Comparison of ENCODE assay signal across 31 cellular contexts in the genomic region with DNA sequence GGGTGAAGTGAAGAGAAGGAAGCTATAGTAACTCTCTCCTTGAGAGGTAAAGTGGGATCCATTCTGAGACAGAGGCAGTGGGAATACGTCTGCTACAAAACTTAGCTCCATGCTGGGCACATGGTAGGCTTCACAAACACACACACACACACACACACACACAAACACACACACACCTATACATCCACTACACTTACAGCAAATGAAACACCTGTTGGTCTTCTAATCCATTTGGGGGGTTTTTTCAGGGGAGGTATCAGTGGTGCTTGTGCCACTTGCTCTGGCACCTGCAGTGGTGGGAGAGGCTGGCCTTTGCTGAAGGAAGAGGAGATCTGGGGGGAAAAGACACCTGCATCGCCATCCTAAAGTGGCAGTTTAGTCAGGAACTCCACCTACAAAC. TPM values are rescaled to one million over a fixed set of nuclear protein-coding genes. Genes with fewer than 3 reads are reported as not detected.
"Had no signal": no experiment of that assay in that cellular context is flagged by ENCODE, and none has a peak within 500 bp of the region (broad histone marks: within the 10 kb centered on the region; RNA-seq: fewer than 3 reads in every experiment).

No MANE protein-coding gene starts in this region.

- H3K27ac Mint-ChIP-seq: activated CD4-positive, alpha-beta T cell treated with anti-CD3 and anti-CD28 coated beads for 36 hours; IgD-negative memory B cell had no signal

- H3K9me3 Mint-ChIP-seq: activated T-cell treated with anti-CD3 and anti-CD28 coated beads, Interleukin-2, amount 50 U/mL, for 4 hours; IgD-negative memory B cell had no signal

- H3K27ac ChIP-seq: ascending aorta, body of pancreas, SJCRH30, VCaP had no signal

- DNase-seq: activated CD4-positive, alpha-beta T cell treated with anti-CD3 and anti-CD28 coated beads for 36 hours; activated CD4-positive, alpha-beta T cell treated with anti-CD3 and anti-CD28 coated beads, Interleukin-2, amount 50 U/mL, for 48 hours; activated CD4-positive, CD25-positive, alpha-beta regulatory T cell; activated effector memory CD4-positive, alpha-beta T cell treated with Interleukin-2 at 50 U/mL for 16 hours; activated naive CD4-positive, alpha-beta T cell treated with Interleukin-2 at 50 U/mL for 16 hours; activated T-cell treated with anti-CD3 and anti-CD28 coated beads, Interleukin-2, amount 50 U/mL, for 4 hours; amniotic stem cell; body of pancreas; central memory CD4-positive, alpha-beta T cell; cortex of kidney; KG1; MG63; MV-4-11; NCI-H1105; NCI-H1436; NCI-H1694 treated with DMSO at 0.1 percent for 48 hours; NCI-H2029 treated with DMSO at 0.1 percent for 48 hours; NCI-H345; NCI-H510A; NCI-H526 treated with DMSO at 0.1 percent for 48 hours; NCI-H82; SJCRH30; SK-N-SH; T1000 had no signal

- H3K9ac ChIP-seq: SK-N-SH had no signal

- H3K9me3 ChIP-seq: ascending aorta, body of pancreas, MG63, SJCRH30, SK-N-SH had no signal

- H3K4me1 Mint-ChIP-seq: IgD-negative memory B cell had no signal

- ATAC-seq: activated CD4-positive, alpha-beta T cell treated with anti-CD3 and anti-CD28 coated beads for 36 hours; activated T-cell treated with anti-CD3 and anti-CD28 coated beads, Interleukin-2, amount 50 U/mL, for 4 hours; body of pancreas had no signal

- H3K27me3 ChIP-seq: ascending aorta, body of pancreas, MG63, SJCRH30 had no signal

- H3K27me3 Mint-ChIP-seq: activated CD4-positive, alpha-beta T cell treated with anti-CD3 and anti-CD28 coated beads for 36 hours; IgD-negative memory B cell had no signal

- H3K36me3 ChIP-seq: MG63, SJCRH30 had no signal

- H3K4me3 ChIP-seq: ascending aorta, body of pancreas, MG63, SJCRH30 had no signal

- H3K4me1 ChIP-seq: ascending aorta, SJCRH30 had no signal

- H3K4me3 Mint-ChIP-seq: activated CD4-positive, alpha-beta T cell treated with anti-CD3 and anti-CD28 coated beads for 36 hours; activated T-cell treated with anti-CD3 and anti-CD28 coated beads, Interleukin-2, amount 50 U/mL, for 4 hours; IgD-negative memory B cell had no signal

RNA-seq across cellular contexts. Expression of a gene that starts 42.4 kb away (rescaled TPM):
- total RNA-seq: ascending aorta; body of pancreas; bronchial epithelial cell; OCI-LY7; RPMI7951; SJCRH30; T-helper 1 cell treated with Interleukin-12 subunit alpha and Interleukin-12 subunit beta and Interleukin-4 antibody, amounts not matched to agents 30 ng/mL and 1 ng/mL, for 36 hours had no signal
- polyA plus RNA-seq: IgD-negative memory B cell had no signal
